ENCODE assay signal across 16 cellular contexts in the genomic region with DNA sequence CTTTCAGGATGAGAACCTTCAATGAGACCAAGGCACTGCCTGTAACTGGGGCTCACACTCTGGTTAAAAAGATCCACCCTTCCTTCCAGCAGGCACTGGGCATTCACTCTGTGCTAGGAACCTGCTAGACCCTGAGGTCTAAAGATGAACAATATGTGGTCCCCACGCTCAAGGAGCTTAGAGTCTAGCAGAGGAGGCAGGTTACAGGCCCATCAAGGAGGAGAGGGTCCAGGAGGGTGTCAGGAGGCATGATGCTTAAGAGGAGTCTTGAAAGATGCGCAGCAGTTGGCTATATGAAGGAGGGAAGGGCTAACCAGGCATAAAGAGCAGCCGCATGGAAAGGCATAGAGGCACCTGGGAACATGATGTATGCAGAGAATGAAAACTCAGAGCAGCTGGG. TPM values are rescaled to one million over a fixed set of nuclear protein-coding genes. Genes with fewer than 3 reads are reported as not detected.
"Had no signal": no experiment of that assay in that cellular context is flagged by ENCODE, and none has a peak within 500 bp of the region (broad histone marks: within the 10 kb centered on the region; RNA-seq: fewer than 3 reads in every experiment).

No MANE protein-coding gene starts in this region.

- H3K4me1 ChIP-seq: SJSA1, uterus had no signal

- H3K27me3 Mint-ChIP-seq: activated T-helper 17 cell treated with anti-CD3 and anti-CD28 coated beads, Interleukin-2, amount 50 U/mL, for 72 hours; stimulated activated naive B cell treated with anti-CD40 and anti-IgM and Interleukin-4, amounts not matched to agents 10 μg/mL and 1 μg/mL and 100 μg/mL, for 72 hours had no signal

- H3K27me3 ChIP-seq: SJSA1, thyroid gland, uterus had no signal

- H3K36me3 ChIP-seq: uterus had no signal

- H3K4me3 ChIP-seq: SJSA1, thyroid gland, uterus had no signal

- H3K27ac Mint-ChIP-seq: activated T-helper 17 cell treated with anti-CD3 and anti-CD28 coated beads, Interleukin-2, amount 50 U/mL, for 72 hours; stimulated activated naive B cell treated with anti-CD40 and anti-IgM and Interleukin-4, amounts not matched to agents 10 μg/mL and 1 μg/mL and 100 μg/mL, for 72 hours had no signal

- H3K27ac ChIP-seq: SJSA1, thyroid gland, uterus had no signal

- DNase-seq: activated CD4-positive, alpha-beta T cell treated with anti-CD3 and anti-CD28 coated beads, Interleukin-2, amount 50 U/mL, for 48 hours; activated naive CD4-positive, alpha-beta T cell treated with anti-CD3 and anti-CD28 coated beads, Interleukin-2, amount 50 U/mL, for 16 hours; foreskin fibroblast; hypothalamus; kidney glomerular epithelial cell; mesendoderm; stimulated activated CD4-positive, alpha-beta T cell treated with anti-CD3 and anti-CD28 coated beads, Interleukin-2, amount 100 ng/mL, for 48 hours; stimulated activated naive B cell treated with anti-CD40 and anti-IgM and Interleukin-4, amounts not matched to agents 10 μg/mL and 1 μg/mL and 100 μg/mL, for 72 hours; SW 1271; thyroid gland had no signal

- H3K4me3 Mint-ChIP-seq: activated T-helper 17 cell treated with anti-CD3 and anti-CD28 coated beads, Interleukin-2, amount 50 U/mL, for 72 hours; stimulated activated naive B cell treated with anti-CD40 and anti-IgM and Interleukin-4, amounts not matched to agents 10 μg/mL and 1 μg/mL and 100 μg/mL, for 72 hours had no signal

- ATAC-seq: activated T-helper 17 cell treated with anti-CD3 and anti-CD28 coated beads, Interleukin-2, amount 50 U/mL, for 72 hours; stimulated activated naive B cell treated with anti-CD40 and anti-IgM and Interleukin-4, amounts not matched to agents 10 μg/mL and 1 μg/mL and 100 μg/mL, for 72 hours had no signal

- H3K9me3 Mint-ChIP-seq: activated T-helper 17 cell treated with anti-CD3 and anti-CD28 coated beads, Interleukin-2, amount 50 U/mL, for 72 hours; stimulated activated naive B cell treated with anti-CD40 and anti-IgM and Interleukin-4, amounts not matched to agents 10 μg/mL and 1 μg/mL and 100 μg/mL, for 72 hours had no signal

- H3K9me3 ChIP-seq: SJSA1, thyroid gland, uterus had no signal

RNA-seq across cellular contexts. Expression of gene ANKRD53, which starts 4.5 kb away (rescaled TPM):
- total RNA-seq: SJSA1; T-helper 2 cell treated with Interferon-gamma antibody and Interleukin-4, amounts not matched to agents 100 ng/mL and 5 ng/mL, for 36 hours had no signal

RNA-seq across cellular contexts. Expression of gene ATP6V1B1, which starts 47.3 kb away (rescaled TPM):
- total RNA-seq: activated T-helper 17 cell treated with anti-CD3 and anti-CD28 coated beads, Interleukin-2, amount 50 U/mL, for 72 hours; liver; SJSA1; T-helper 2 cell treated with Interferon-gamma antibody and Interleukin-4, amounts not matched to agents 100 ng/mL and 5 ng/mL, for 36 hours; thyroid gland had no signal
- polyA plus RNA-seq: endothelial cell of umbilical vein, liver had no signal
